9 cellular contexts compared by ENCODE assay signal in the genomic region with DNA sequence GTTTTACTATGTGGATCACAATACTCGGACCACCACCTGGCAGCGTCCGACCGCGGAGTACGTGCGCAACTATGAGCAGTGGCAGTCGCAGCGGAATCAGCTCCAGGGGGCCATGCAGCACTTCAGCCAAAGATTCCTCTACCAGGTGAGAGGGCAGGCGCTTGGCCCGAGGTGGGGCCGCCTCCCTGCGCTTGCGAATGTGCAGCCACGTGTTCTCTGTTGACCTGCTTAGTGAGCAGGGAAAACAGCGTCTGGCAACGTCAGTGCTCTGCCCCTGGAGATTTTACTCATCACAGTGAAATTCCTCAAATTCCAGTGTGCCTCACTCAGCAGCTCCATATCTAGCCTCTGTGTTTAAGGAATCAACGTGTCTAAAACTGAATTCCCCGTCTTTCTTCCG. TPM values are rescaled to one million over a fixed set of nuclear protein-coding genes. Genes with fewer than 3 reads are reported as not detected.
A peak's percentile ranks its signal among the peaks of the same experiment; 100 is the strongest.
DNase-seq lines count a peak whose midpoint lies in the region; ATAC-seq and TF ChIP-seq lines count a peak whose summit lies in the region.
"Had no signal": no experiment of that assay in that cellular context is flagged by ENCODE, and none has a peak within 500 bp of the region (broad histone marks: within the 10 kb centered on the region; RNA-seq: fewer than 3 reads in every experiment).

No MANE protein-coding gene starts in this region.

- H3K27me3 ChIP-seq in dorsolateral prefrontal cortex (no peaks in the 10 kb centered on the region), liver (ENCODE audit: control insufficient read depth in 4 of 4, insufficient read depth in 4 of 4, low read length in 3 of 4) (no peaks in the 10 kb centered on the region)

- peaks cover 0 to 2% (median under 1%) of the 10 kb centered on the region in 4 donors for H3K36me3 ChIP-seq in liver (ENCODE audit: control insufficient read depth in 4 of 4, insufficient read depth in 3 of 4, low read depth in 1 of 4, low read length in 3 of 4)

- no peak for TF ChIP-seq EP300 in Ishikawa (IDR thresholded peaks at IDR 0.05; ENCODE audit: borderline replicate concordance)

- peak in 1 of 10 donors; percentile 61 for DNase-seq in dorsolateral prefrontal cortex
- DNase-seq in AML-193 (lab: John Stamatoyannopoulos, UW) = no peak
- DNase-seq: activated CD8-positive, alpha-beta memory T cell treated with anti-CD3 and anti-CD28 coated beads, Interleukin-2, amount 50 U/mL, for 48 hours; NCI-H2107 had no signal

- no peak for TF ChIP-seq RAD21 in Ishikawa (IDR thresholded peaks at IDR 0.05; ENCODE audit: low read depth)
- TF ChIP-seq RAD21 in liver (IDR thresholded peaks at IDR 0.05) = peak in 1 of 2 donors; percentile 15

- H3K4me3 ChIP-seq in dorsolateral prefrontal cortex (peak overlapping the region in 1 of 59 donors; percentile 10), liver (ENCODE audit: low read depth in 1 of 3, low read length in 3 of 3) (no peak overlapping the region)

- no peaks in the 10 kb centered on the region for H3K9me3 ChIP-seq in liver (ENCODE audit: control insufficient read depth in 4 of 4, low read length in 3 of 4)

- TF ChIP-seq CTCF in dorsolateral prefrontal cortex (IDR thresholded peaks at IDR 0.05 in 54 of 56, conservative IDR thresholded peaks at IDR 0.05 in 2 of 56; ENCODE audit: low read depth in 1 of 56, partially characterized antibody in 56 of 56) (no peak), liver (IDR thresholded peaks at IDR 0.05; ENCODE audit: low read depth, low read length, missing input control) (no peak)

- 68% methylated on average over 20 of the region's 20 CpGs for WGBS in liver

- H3K9ac ChIP-seq in liver (ENCODE audit: low read depth in 1 of 2, low read length in 2 of 2) = no peak overlapping the region

- no peaks in the 10 kb centered on the region for H3K4me1 ChIP-seq in liver (ENCODE audit: control insufficient read depth in 4 of 4, insufficient read depth in 4 of 4, low read length in 3 of 4)

- intact Hi-C loops in dorsolateral prefrontal cortex (cut with DNase I) = no loop called here

- peak overlapping the region in 47 of 59 donors; percentile 2 to 83 (median 50) for H3K27ac ChIP-seq in dorsolateral prefrontal cortex
- H3K27ac ChIP-seq in liver (ENCODE audit: low read depth in 1 of 2, low read length in 2 of 2) = no peak overlapping the region

- no peak for ATAC-seq in GM19452 (IDR thresholded peaks at IDR 0.05; ENCODE audit: unreplicated experiment)
- ATAC-seq in HG02884 (IDR thresholded peaks at IDR 0.05; ENCODE audit: unreplicated experiment) = no peak
- ATAC-seq in HG03045 (IDR thresholded peaks at IDR 0.05; ENCODE audit: unreplicated experiment) = no peak

TF ChIP-seq in Ishikawa, 13 proteins besides CTCF, POLR2A, EP300 and RAD21:
- TF ChIP-seq, protein P1, sequence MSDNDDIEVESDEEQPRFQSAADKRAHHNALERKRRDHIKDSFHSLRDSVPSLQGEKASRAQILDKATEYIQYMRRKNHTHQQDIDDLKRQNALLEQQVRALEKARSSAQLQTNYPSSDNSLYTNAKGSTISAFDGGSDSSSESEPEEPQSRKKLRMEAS (IDR thresholded peaks at IDR 0.05) = 0 out of 2 replicates have a peak, but pooled peaks have one; percentile 29
- TF ChIP-seq CREB1 (IDR thresholded peaks at IDR 0.05; ENCODE audit: low read depth) (no peak), TEAD4 (IDR thresholded peaks at IDR 0.05) (peak; percentile 70)

TF ChIP-seq in liver, 16 proteins besides CTCF, POLR2A, EP300 and RAD21:
- TF ChIP-seq, protein P2, sequence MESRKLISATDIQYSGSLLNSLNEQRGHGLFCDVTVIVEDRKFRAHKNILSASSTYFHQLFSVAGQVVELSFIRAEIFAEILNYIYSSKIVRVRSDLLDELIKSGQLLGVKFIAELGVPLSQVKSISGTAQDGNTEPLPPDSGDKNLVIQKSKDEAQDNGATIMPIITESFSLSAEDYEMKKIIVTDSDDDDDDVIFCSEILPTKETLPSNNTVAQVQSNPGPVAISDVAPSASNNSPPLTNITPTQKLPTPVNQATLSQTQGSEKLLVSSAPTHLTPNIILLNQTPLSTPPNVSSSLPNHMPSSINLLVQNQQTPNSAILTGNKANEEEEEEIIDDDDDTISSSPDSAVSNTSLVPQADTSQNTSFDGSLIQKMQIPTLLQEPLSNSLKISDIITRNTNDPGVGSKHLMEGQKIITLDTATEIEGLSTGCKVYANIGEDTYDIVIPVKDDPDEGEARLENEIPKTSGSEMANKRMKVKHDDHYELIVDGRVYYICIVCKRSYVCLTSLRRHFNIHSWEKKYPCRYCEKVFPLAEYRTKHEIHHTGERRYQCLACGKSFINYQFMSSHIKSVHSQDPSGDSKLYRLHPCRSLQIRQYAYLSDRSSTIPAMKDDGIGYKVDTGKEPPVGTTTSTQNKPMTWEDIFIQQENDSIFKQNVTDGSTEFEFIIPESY (IDR thresholded peaks at IDR 0.05) = no peak
- TF ChIP-seq TAF1 (conservative IDR thresholded peaks at IDR 0.05) = no peak
- TF ChIP-seq NR2F2 (IDR thresholded peaks at IDR 0.05) = no peak
- TF ChIP-seq YY1 (IDR thresholded peaks at IDR 0.05) = no peak
- TF ChIP-seq HNF4A (conservative IDR thresholded peaks at IDR 0.05) = no peak
- peak; percentile 38 for TF ChIP-seq SP1 (IDR thresholded peaks at IDR 0.05)
- no peak for TF ChIP-seq JUND (IDR thresholded peaks at IDR 0.05)
- TF ChIP-seq FOXA2 (IDR thresholded peaks at IDR 0.05) = no peak
- TF ChIP-seq HNF4G (IDR thresholded peaks at IDR 0.05) = no peak
- TF ChIP-seq, protein P3, sequence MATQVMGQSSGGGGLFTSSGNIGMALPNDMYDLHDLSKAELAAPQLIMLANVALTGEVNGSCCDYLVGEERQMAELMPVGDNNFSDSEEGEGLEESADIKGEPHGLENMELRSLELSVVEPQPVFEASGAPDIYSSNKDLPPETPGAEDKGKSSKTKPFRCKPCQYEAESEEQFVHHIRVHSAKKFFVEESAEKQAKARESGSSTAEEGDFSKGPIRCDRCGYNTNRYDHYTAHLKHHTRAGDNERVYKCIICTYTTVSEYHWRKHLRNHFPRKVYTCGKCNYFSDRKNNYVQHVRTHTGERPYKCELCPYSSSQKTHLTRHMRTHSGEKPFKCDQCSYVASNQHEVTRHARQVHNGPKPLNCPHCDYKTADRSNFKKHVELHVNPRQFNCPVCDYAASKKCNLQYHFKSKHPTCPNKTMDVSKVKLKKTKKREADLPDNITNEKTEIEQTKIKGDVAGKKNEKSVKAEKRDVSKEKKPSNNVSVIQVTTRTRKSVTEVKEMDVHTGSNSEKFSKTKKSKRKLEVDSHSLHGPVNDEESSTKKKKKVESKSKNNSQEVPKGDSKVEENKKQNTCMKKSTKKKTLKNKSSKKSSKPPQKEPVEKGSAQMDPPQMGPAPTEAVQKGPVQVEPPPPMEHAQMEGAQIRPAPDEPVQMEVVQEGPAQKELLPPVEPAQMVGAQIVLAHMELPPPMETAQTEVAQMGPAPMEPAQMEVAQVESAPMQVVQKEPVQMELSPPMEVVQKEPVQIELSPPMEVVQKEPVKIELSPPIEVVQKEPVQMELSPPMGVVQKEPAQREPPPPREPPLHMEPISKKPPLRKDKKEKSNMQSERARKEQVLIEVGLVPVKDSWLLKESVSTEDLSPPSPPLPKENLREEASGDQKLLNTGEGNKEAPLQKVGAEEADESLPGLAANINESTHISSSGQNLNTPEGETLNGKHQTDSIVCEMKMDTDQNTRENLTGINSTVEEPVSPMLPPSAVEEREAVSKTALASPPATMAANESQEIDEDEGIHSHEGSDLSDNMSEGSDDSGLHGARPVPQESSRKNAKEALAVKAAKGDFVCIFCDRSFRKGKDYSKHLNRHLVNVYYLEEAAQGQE (IDR thresholded peaks at IDR 0.05) = no peak
- TF ChIP-seq, protein P1 (IDR thresholded peaks at IDR 0.05) = peak; percentile 32
- peak in 1 of 2 donors; percentile 28 for TF ChIP-seq RXRA (IDR thresholded peaks at IDR 0.05)
- no peak for TF ChIP-seq FOXA1 (IDR thresholded peaks at IDR 0.05)
- TF ChIP-seq GABPA (IDR thresholded peaks at IDR 0.05 in 1 of 2, conservative IDR thresholded peaks at IDR 0.05 in 1 of 2) = no peak
- TF ChIP-seq, protein P4, sequence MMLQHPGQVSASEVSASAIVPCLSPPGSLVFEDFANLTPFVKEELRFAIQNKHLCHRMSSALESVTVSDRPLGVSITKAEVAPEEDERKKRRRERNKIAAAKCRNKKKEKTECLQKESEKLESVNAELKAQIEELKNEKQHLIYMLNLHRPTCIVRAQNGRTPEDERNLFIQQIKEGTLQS (IDR thresholded peaks at IDR 0.05) = no peak

RNA-seq across cellular contexts. Expression of a gene that starts 33.4 kb away (rescaled TPM):
- total RNA-seq in dorsolateral prefrontal cortex = 10 to 100 TPM in 5 of 120 experiments, 1 to 10 TPM in 108, under 1 TPM in 6, not detected in 1; 0.35 to 15.8 (median 3.8) TPM
- 1 to 10 TPM in 1 of 2 donors, under 1 TPM in 1; 0.05 to 1.0 TPM for total RNA-seq in liver
- polyA plus RNA-seq in liver = under 1 TPM; 0.07 to 0.42 TPM

Comparison
In these comparisons a context has a peak if more than half of its experiments do, and no peak if none do; other contexts are left out.
1. H3K27ac ChIP-seq: peak in dorsolateral prefrontal cortex (47 of 59); none in liver (0 of 2).